In the genomic region with DNA sequence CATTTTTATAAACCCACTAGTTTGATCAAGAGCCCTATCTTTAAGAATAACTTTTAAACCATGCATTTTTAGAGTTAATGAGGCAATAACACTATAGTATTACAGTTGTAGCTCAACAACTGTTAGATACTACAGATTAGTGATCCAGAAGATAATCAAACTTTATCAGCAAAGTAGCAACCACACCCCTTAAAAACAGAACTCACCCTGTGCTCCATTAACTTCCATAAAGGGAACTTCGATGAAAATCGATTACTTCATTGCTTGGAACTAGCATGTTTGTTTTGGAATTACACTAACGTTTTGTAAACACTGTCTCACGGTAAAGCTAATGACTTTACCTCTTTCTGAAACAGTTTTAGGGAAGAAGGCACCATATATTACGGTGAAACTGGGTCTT, we compare ENCODE assay signal across 8 cellular contexts. TPM values are rescaled to one million over a fixed set of nuclear protein-coding genes. Genes with fewer than 3 reads are reported as not detected.
A peak's percentile ranks its signal among the peaks of the same experiment; 100 is the strongest.
DNase-seq lines count a peak whose midpoint lies in the region; ATAC-seq and TF ChIP-seq lines count a peak whose summit lies in the region.

No MANE protein-coding gene starts in this region.

- H3K36me3 ChIP-seq in A673 (ENCODE audit: insufficient read depth, low read length, poor library complexity, severe bottlenecking) (no peaks in the 10 kb centered on the region), mucosa of rectum (ENCODE audit: control insufficient read depth in 2 of 2, insufficient read depth in 2 of 2, low read length in 2 of 2) (no peaks in the 10 kb centered on the region)

- H3K4me3 ChIP-seq in A673 (ENCODE audit: low read depth, low read length, poor library complexity, severe bottlenecking) (peak overlapping the region; percentile 93), mucosa of rectum (ENCODE audit: low read length in 2 of 2) (peak overlapping the region; percentile 95 to 97)

- no peaks in the 10 kb centered on the region for H3K27me3 ChIP-seq in A673 (replicated peaks; ENCODE audit: insufficient read depth, low read depth, low read length, poor library complexity)
- no peaks in the 10 kb centered on the region for H3K27me3 ChIP-seq in mucosa of rectum (ENCODE audit: control insufficient read depth in 2 of 2, insufficient read depth in 2 of 2, low read length in 2 of 2)

- H3K4me3 Mint-ChIP-seq in HFFc6 (peak overlapping the region; percentile 98), brain (peak overlapping the region; percentile 95 to 100 (median 99))

- H3K36me3 Mint-ChIP-seq in HFFc6 (ENCODE audit: low read depth), result peaks cover 4% of the 10 kb centered on the region
- peaks cover 16% of the 10 kb centered on the region for H3K36me3 Mint-ChIP-seq in brain

- peaks cover 28% of the 10 kb centered on the region for H3K4me1 Mint-ChIP-seq in HFFc6 (ENCODE audit: low read depth)
- H3K4me1 Mint-ChIP-seq in brain, result peaks cover 39% of the 10 kb centered on the region

- H3K4me1 ChIP-seq in A673 (ENCODE audit: insufficient read depth, low read length, poor library complexity, severe bottlenecking), result no peaks in the 10 kb centered on the region
- H3K4me1 ChIP-seq in mucosa of rectum (ENCODE audit: control insufficient read depth in 2 of 2, insufficient read depth in 2 of 2, low read length in 2 of 2), result peaks cover 18 to 19% of the 10 kb centered on the region in 2 donors

- POLR2A ChIA-PET in A673 (lab: Charles Lee; ENCODE audit: low non-redundant PET), result no interaction called here

- H3K27me3 Mint-ChIP-seq in HFFc6 (ENCODE audit: insufficient read depth) (peaks cover 10% of the 10 kb centered on the region), brain (peaks cover 15% of the 10 kb centered on the region)

- H3K27ac Mint-ChIP-seq in HFFc6, result peak overlapping the region; percentile 92
- peak overlapping the region in 4 of 5 experiments; percentile 91 to 99 (median 97) for H3K27ac Mint-ChIP-seq in brain

- TF ChIP-seq CTCF in A673 (conservative IDR thresholded peaks at IDR 0.05; ENCODE audit: low read depth, low read length) (no peak), HFFc6 (IDR thresholded peaks at IDR 0.05) (no peak), brain (conservative IDR thresholded peaks at IDR 0.05) (no peak)

- H3K9me3 Mint-ChIP-seq in HFFc6 (no peaks in the 10 kb centered on the region), brain (peaks cover 1 to 4% (median 2%) of the 10 kb centered on the region in 5 experiments)

- intact Hi-C loops in A673 (cut with micrococcal nuclease; ENCODE audit: unreplicated experiment), result loop anchor here (5.0 kb wide), 1 partner anchor 84 kb away; a partner anchor contains a TSS

- H3K9me3 ChIP-seq in A673 (ENCODE audit: low read depth, low read length, poor library complexity, severe bottlenecking) (no peaks in the 10 kb centered on the region), mucosa of rectum (ENCODE audit: control insufficient read depth in 2 of 2, low read length in 2 of 2) (no peaks in the 10 kb centered on the region)

- no peak for ATAC-seq in GM21381 (IDR thresholded peaks at IDR 0.05; ENCODE audit: unreplicated experiment)

- peak overlapping the region; percentile 94 to 96 for H3K9ac ChIP-seq in mucosa of rectum (ENCODE audit: low read depth in 1 of 2, low read length in 2 of 2)

- DNase-seq in A673 (ENCODE audit: low spot score), result no peak
- DNase-seq in HFFc6, result no peak
- no peak for DNase-seq in GM19240 (ENCODE audit: insufficient read length, low spot score)
- DNase-seq in MV-4-11 (lab: John Stamatoyannopoulos, UW), result no peak
- DNase-seq in NCI-H526 treated with DMSO at 0.1 percent for 48 hours (lab: John Stamatoyannopoulos, UW), result no peak

- H3K27ac ChIP-seq in A673 (ENCODE audit: low read depth, low read length, poor library complexity, severe bottlenecking) (no peak overlapping the region), mucosa of rectum (ENCODE audit: low read depth in 2 of 2, low read length in 2 of 2) (peak overlapping the region; percentile 85 to 88)

- CTCF ChIA-PET in A673 (lab: Charles Lee), result no interaction called here

- BruUV-seq in A673 (replicated peaks; lab: Mats Ljungman, UMichigan), result TSS peak; percentile 61

RNA-seq across cellular contexts. Expression of a gene that starts 1.4 kb away (rescaled TPM):
- total RNA-seq in A673 (2021), result 12.8 and 13.5 TPM in 2 replicates
- 10 to 100 TPM; 20.5 to 25.8 (median 22.7) TPM for total RNA-seq in HFFc6 (2021; fragmentation: NEBNext Ultra II Directional; extraction: Animal tissue kit (Norgen Biotek cat#: 25700))
- polyA plus RNA-seq in brain (ENCODE audit: insufficient read depth, low read depth, low replicate concordance), result 6.1 TPM
